In the genomic region with DNA sequence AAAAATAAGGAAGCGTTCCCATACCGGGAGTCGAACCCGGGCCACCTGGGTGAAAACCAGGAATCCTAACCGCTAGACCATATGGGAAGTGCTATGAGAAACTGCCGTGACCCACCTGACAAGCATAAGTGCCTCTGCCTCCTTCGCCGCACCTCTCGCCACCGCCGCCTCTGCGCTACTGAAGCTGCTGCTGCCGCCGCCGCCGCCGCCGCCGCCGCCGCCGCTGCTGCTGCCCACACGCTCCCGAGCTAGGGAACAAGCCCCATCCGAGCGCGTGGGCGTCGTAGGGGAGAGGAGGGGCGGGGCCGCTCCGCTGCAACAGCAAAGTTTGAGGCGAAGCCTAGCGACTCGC, we compare ENCODE assay signal across 8 cellular contexts. TPM values are rescaled to one million over a fixed set of nuclear protein-coding genes. Genes with fewer than 3 reads are reported as not detected.
DNase-seq lines count a peak whose midpoint lies in the region; ATAC-seq and TF ChIP-seq lines count a peak whose summit lies in the region.

No MANE protein-coding gene starts in this region.

- H3K4me1 ChIP-seq in NT2/D1 (ENCODE audit: insufficient read depth, insufficient read length) (no peaks in the 10 kb centered on the region), mucosa of rectum (ENCODE audit: control insufficient read depth in 2 of 2, insufficient read depth in 2 of 2, low read length in 2 of 2) (peaks cover 25 to 52% of the 10 kb centered on the region in 2 donors)

- H3K27me3 ChIP-seq in NT2/D1 (ENCODE audit: insufficient read depth, insufficient read length) (no peaks in the 10 kb centered on the region), mucosa of rectum (ENCODE audit: control insufficient read depth in 2 of 2, insufficient read depth in 2 of 2, low read length in 2 of 2) (no peaks in the 10 kb centered on the region)

- peaks cover 23 to 31% of the 10 kb centered on the region in 2 donors for H3K36me3 Mint-ChIP-seq in CD14-positive monocyte

- peaks cover 0 to 2% (median 0%) of the 10 kb centered on the region in 7 donors for H3K9me3 Mint-ChIP-seq in CD14-positive monocyte

- peak overlapping the region; percentile 98 to 100 (median 100) for H3K27ac Mint-ChIP-seq in CD14-positive monocyte

- peaks cover 26% of the 10 kb centered on the region for H3K36me3 ChIP-seq in NT2/D1 (ENCODE audit: insufficient read depth, insufficient read length, low read length)
- H3K36me3 ChIP-seq in mucosa of rectum (ENCODE audit: control insufficient read depth in 2 of 2, insufficient read depth in 2 of 2, low read length in 2 of 2) = peaks cover 5 to 6% of the 10 kb centered on the region in 2 donors

- H3K9me3 ChIP-seq in NT2/D1 (ENCODE audit: insufficient read depth, low read length) = peaks cover 21% of the 10 kb centered on the region
- no peaks in the 10 kb centered on the region for H3K9me3 ChIP-seq in mucosa of rectum (ENCODE audit: control insufficient read depth in 2 of 2, low read length in 2 of 2)

- peak overlapping the region; percentile 97 to 99 for H3K27ac ChIP-seq in mucosa of rectum (ENCODE audit: low read depth in 2 of 2, low read length in 2 of 2)

- intact Hi-C loops in CD14-positive monocyte (cut with micrococcal nuclease) = loop anchor here (2.0 to 10.0 kb wide), 5 partner anchors 42 to 276 kb away; a partner anchor contains a TSS

- peak; percentile 80 for DNase-seq in CD14-positive monocyte (ENCODE audit: low spot score)
- no peak for DNase-seq in NT2/D1 (ENCODE audit: low read depth, low spot score)
- DNase-seq in activated T-cell treated with anti-CD3 and anti-CD28 coated beads for 4 hours = peak; percentile 87
- peak; percentile 89 for DNase-seq in epithelial cell of esophagus (ENCODE audit: low read depth)
- DNase-seq in stimulated activated CD8-positive, alpha-beta memory T cell treated with anti-CD3 and anti-CD28 coated beads, Interleukin-7, amount 100 ng/mL, for 24 hours (ENCODE audit: low read depth) = peak; percentile 69

- peaks cover 39% of the 10 kb centered on the region for H3K4me1 Mint-ChIP-seq in CD14-positive monocyte

- H3K4me3 Mint-ChIP-seq in CD14-positive monocyte = peak overlapping the region; percentile 98 to 100

- ATAC-seq in GM19452 (IDR thresholded peaks at IDR 0.05; ENCODE audit: unreplicated experiment) = peak; percentile 28
- peak; percentile 7 for ATAC-seq in HG03558 (IDR thresholded peaks at IDR 0.05; ENCODE audit: extremely low read depth, unreplicated experiment)

- peaks cover 0 to 3% (median 3%) of the 10 kb centered on the region in 3 donors for H3K27me3 Mint-ChIP-seq in CD14-positive monocyte (ENCODE audit: low read depth in 3 of 3)

- peak overlapping the region; percentile 91 for H3K9ac ChIP-seq in NT2/D1 (ENCODE audit: insufficient read length, low read depth)
- H3K9ac ChIP-seq in mucosa of rectum (ENCODE audit: low read depth in 1 of 2, low read length in 2 of 2) = peak overlapping the region; percentile 97 to 98

- peak overlapping the region; percentile 86 for H3K4me3 ChIP-seq in NT2/D1 (ENCODE audit: insufficient read length, low read depth)
- peak overlapping the region; percentile 88 for H3K4me3 ChIP-seq in epithelial cell of esophagus (ENCODE audit: low read length)
- H3K4me3 ChIP-seq in mucosa of rectum (ENCODE audit: low read length in 2 of 2) = peak overlapping the region; percentile 89 to 90

- TF ChIP-seq CTCF in CD14-positive monocyte (IDR thresholded peaks at IDR 0.05) (no peak), epithelial cell of esophagus (IDR thresholded peaks at IDR 0.05; ENCODE audit: insufficient read depth, low read depth, low read length, missing control alignments) (no peak)

RNA-seq across cellular contexts. Expression of a gene that starts 0.6 kb away (rescaled TPM):
- 1 to 10 TPM; 2.8 to 3.8 TPM for polyA plus RNA-seq in CD14-positive monocyte

RNA-seq across cellular contexts. Expression of a gene that starts 41.6 kb away (rescaled TPM):
- polyA plus RNA-seq in CD14-positive monocyte = 10 to 100 TPM; 83.3 TPM
